ENCODE assay signal across 8 cellular contexts in genomic region chr10:87660484-87661133, GRCh38. TPM values are rescaled to one million over a fixed set of nuclear protein-coding genes. Genes with fewer than 3 reads are reported as not detected.
A peak's percentile ranks its signal among the peaks of the same experiment; 100 is the strongest.
DNase-seq lines count a peak whose midpoint lies in the region; ATAC-seq lines count a peak whose summit lies in the region.

No MANE protein-coding gene starts in this region.

- H3K27ac Mint-ChIP-seq in activated T-cell treated with anti-CD3 and anti-CD28 coated beads, Interleukin-2, amount 50 U/mL, for 72 hours = no peak overlapping the region
- no peak overlapping the region for H3K27ac Mint-ChIP-seq in stimulated activated naive CD8-positive, alpha-beta T cell treated with anti-CD3 and anti-CD28 coated beads, Interleukin-15, amount 100 ng/mL, for 72 hours

- no peaks in the 10 kb centered on the region for H3K36me3 Mint-ChIP-seq in activated T-cell treated with anti-CD3 and anti-CD28 coated beads, Interleukin-2, amount 50 U/mL, for 72 hours (ENCODE audit: insufficient read depth in 2 of 2)

- peaks cover 17% of the 10 kb centered on the region for H3K4me1 Mint-ChIP-seq in activated T-cell treated with anti-CD3 and anti-CD28 coated beads, Interleukin-2, amount 50 U/mL, for 72 hours (ENCODE audit: low read depth)
- peaks cover 19% of the 10 kb centered on the region for H3K4me1 Mint-ChIP-seq in stimulated activated naive CD8-positive, alpha-beta T cell treated with anti-CD3 and anti-CD28 coated beads, Interleukin-15, amount 100 ng/mL, for 72 hours

- no peaks in the 10 kb centered on the region for H3K9me3 Mint-ChIP-seq in activated T-cell treated with anti-CD3 and anti-CD28 coated beads, Interleukin-2, amount 50 U/mL, for 72 hours
- H3K9me3 Mint-ChIP-seq in stimulated activated naive CD8-positive, alpha-beta T cell treated with anti-CD3 and anti-CD28 coated beads, Interleukin-15, amount 100 ng/mL, for 72 hours = no peaks in the 10 kb centered on the region

- peaks cover 65% of the 10 kb centered on the region for H3K27me3 Mint-ChIP-seq in activated T-cell treated with anti-CD3 and anti-CD28 coated beads, Interleukin-2, amount 50 U/mL, for 72 hours (ENCODE audit: low read depth)
- peaks cover 81% of the 10 kb centered on the region for H3K27me3 Mint-ChIP-seq in stimulated activated naive CD8-positive, alpha-beta T cell treated with anti-CD3 and anti-CD28 coated beads, Interleukin-15, amount 100 ng/mL, for 72 hours

- peak overlapping the region; percentile 52 for H3K27ac ChIP-seq in adipose tissue (ENCODE audit: low read depth, low read length)

- no peak for ATAC-seq in activated T-cell treated with anti-CD3 and anti-CD28 coated beads, Interleukin-2, amount 50 U/mL, for 72 hours (replicated peaks in 1 of 2)
- ATAC-seq in stimulated activated naive CD8-positive, alpha-beta T cell treated with anti-CD3 and anti-CD28 coated beads, Interleukin-15, amount 100 ng/mL, for 72 hours = no peak

- DNase-seq in activated T-cell treated with anti-CD3 and anti-CD28 coated beads, Interleukin-2, amount 50 U/mL, for 72 hours = no peak
- DNase-seq in activated T-cell treated with anti-CD3 and anti-CD28 coated beads, Interleukin-2, amount 50 U/mL, for 1 hour = no peak
- peak; percentile 91 for DNase-seq in iris pigment epithelial cell (ENCODE audit: low read depth)
- DNase-seq in stimulated activated naive CD8-positive, alpha-beta T cell treated with anti-CD3 and anti-CD28 coated beads, Interleukin-15, amount 100 ng/mL, for 72 hours = no peak
- no peak for DNase-seq in NCI-H2029 treated with DMSO at 0.1 percent for 48 hours (lab: John Stamatoyannopoulos, UW)
- DNase-seq in NCI-H510A treated with DMSO at 0.1 percent for 48 hours (lab: John Stamatoyannopoulos, UW) = no peak
- DNase-seq in NK-92 (lab: John Stamatoyannopoulos, UW; ENCODE audit: unreplicated experiment) = no peak

- WGBS in adipose tissue, 3 donors = 21 to 33% (median 29%) methylated on average over 12 of the region's 12 CpGs

- H3K4me3 Mint-ChIP-seq in activated T-cell treated with anti-CD3 and anti-CD28 coated beads, Interleukin-2, amount 50 U/mL, for 72 hours = peak overlapping the region; percentile 86 to 87
- H3K4me3 Mint-ChIP-seq in stimulated activated naive CD8-positive, alpha-beta T cell treated with anti-CD3 and anti-CD28 coated beads, Interleukin-15, amount 100 ng/mL, for 72 hours = peak overlapping the region; percentile 80 to 87

RNA-seq across cellular contexts. Expression of gene PAPSS2, which starts 0.9 kb away (rescaled TPM):
- under 1 TPM; 0.53 to 0.69 TPM for total RNA-seq in activated T-cell treated with anti-CD3 and anti-CD28 coated beads, Interleukin-2, amount 50 U/mL, for 72 hours
- 10 to 100 TPM; 12.7 to 36.7 (median 20.8) TPM for polyA plus RNA-seq in adipose tissue
